Comparison of ENCODE assay signal across 2 cellular contexts in the genomic region with DNA sequence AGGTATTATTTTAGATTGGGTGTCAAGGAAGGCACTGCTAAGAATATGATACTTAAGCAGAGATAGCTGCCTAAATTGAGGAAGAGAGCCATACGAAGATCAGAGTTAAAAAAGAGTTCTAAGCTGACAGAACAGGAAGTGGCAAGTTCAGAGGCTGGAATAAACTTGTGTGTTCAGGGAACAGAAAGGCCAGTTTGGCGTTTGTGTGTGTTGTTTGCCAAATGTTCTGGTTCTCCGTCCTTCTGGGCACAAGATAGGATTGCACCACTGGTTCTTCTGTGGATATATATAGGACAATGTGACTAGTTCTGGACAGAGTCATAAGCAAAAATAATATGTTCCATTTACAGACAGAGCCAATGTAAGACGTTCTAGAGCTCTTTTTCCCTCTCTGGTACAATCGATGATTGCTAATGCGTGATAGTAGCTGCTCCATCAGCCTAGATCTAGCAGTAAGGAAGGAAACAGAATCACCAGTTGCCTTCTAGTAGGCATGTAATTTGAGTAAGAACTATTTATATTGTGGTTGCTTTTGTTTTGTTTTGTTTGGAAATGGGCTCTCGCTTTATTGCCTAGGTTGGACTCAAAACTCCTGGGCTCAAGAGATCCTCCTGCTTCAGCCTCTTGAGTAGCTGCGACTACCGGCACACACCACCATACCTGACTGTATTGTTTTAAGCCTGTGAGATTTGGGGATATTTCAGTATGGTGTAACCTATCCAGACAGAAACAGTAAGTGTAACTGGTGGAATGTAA.
A peak's percentile ranks its signal among the peaks of the same experiment; 100 is the strongest.
TF ChIP-seq lines count a peak whose summit lies in the region.

No MANE protein-coding gene starts in this region.

TF ChIP-seq in HCT116, 20 proteins besides CTCF, POLR2A, EP300 and RAD21:
- TF ChIP-seq SIN3A (IDR thresholded peaks at IDR 0.05; ENCODE audit: low read depth) (no peak), EZH2phosphoT487 (IDR thresholded peaks at IDR 0.05; ENCODE audit: borderline replicate concordance) (no peak)

TF ChIP-seq in K562, 482 proteins besides CTCF, POLR2A, EP300 and RAD21:
- no peak for TF ChIP-seq ELF4 (CRISPR knock-in tag; IDR thresholded peaks at IDR 0.05)
- TF ChIP-seq NR1H2 (CRISPR knock-in tag; IDR thresholded peaks at IDR 0.05) = no peak
- TF ChIP-seq HNRNPL (IDR thresholded peaks at IDR 0.05; ENCODE audit: low read depth, low read length) = no peak
- peak; percentile 90; the same call in 1 of the 2 replicates for TF ChIP-seq SPI1 (IDR thresholded peaks at IDR 0.05; ENCODE audit: borderline replicate concordance, low read depth, low read length)
